ENCODE assay signal across 9 cellular contexts in genomic region chr12:27330846-27331245, GRCh38. TPM values are rescaled to one million over a fixed set of nuclear protein-coding genes. Genes with fewer than 3 reads are reported as not detected.
DNase-seq lines count a peak whose midpoint lies in the region; ATAC-seq, FAIRE-seq and TF ChIP-seq lines count a peak whose summit lies in the region.
"Had no signal": no experiment of that assay in that cellular context is flagged by ENCODE, and none has a peak within 500 bp of the region (broad histone marks: within the 10 kb centered on the region; RNA-seq: fewer than 3 reads in every experiment).

No MANE protein-coding gene starts in this region.

- in situ Hi-C loops in HepG2 (cut with HindIII; ENCODE audit: extremely low pct_ligation_motif_present, low pct_unique_long_range_greater_than_20kb): no loop called here

- H2AFZ ChIP-seq in HepG2 (ENCODE audit: low read length): no peak overlapping the region

- TF ChIP-seq POLR2A in HepG2 (IDR thresholded peaks at IDR 0.05; ENCODE audit: insufficient read depth in 1 of 2, low read depth in 2 of 2, low read length in 2 of 2): no peak
- TF ChIP-seq POLR2A in right lobe of liver (IDR thresholded peaks at IDR 0.05): no peak

- H3K9me3 ChIP-seq in HepG2 (ENCODE audit: low read length) (no peaks in the 10 kb centered on the region), right lobe of liver (no peaks in the 10 kb centered on the region), ascending aorta (no peaks in the 10 kb centered on the region), thoracic aorta (no peaks in the 10 kb centered on the region), tibial artery (no peaks in the 10 kb centered on the region)

- no peak for DNase-seq in HepG2 (ENCODE audit: low spot score)
- DNase-seq in right lobe of liver: no peak
- no peak for DNase-seq in ascending aorta (ENCODE audit: low spot score in 2 of 2)
- DNase-seq in left kidney (ENCODE audit: low read depth, low spot score): peak; percentile 39
- DNase-seq in thoracic aorta (ENCODE audit: low spot score): no peak
- no peak for DNase-seq in tibial artery
- DNase-seq: Karpas-422 had no signal

- H3K27me3 ChIP-seq in HepG2 (ENCODE audit: control insufficient read depth in 1 of 2, insufficient read depth in 2 of 2, low read length in 2 of 2): no peaks in the 10 kb centered on the region; a peak in 1 of 5 replicates
- H3K27me3 ChIP-seq in right lobe of liver: no peaks in the 10 kb centered on the region
- no peaks in the 10 kb centered on the region for H3K27me3 ChIP-seq in ascending aorta
- no peaks in the 10 kb centered on the region for H3K27me3 ChIP-seq in thoracic aorta (replicated peaks; ENCODE audit: insufficient read depth)
- no peaks in the 10 kb centered on the region for H3K27me3 ChIP-seq in tibial artery

- H3K36me3 ChIP-seq in HepG2 (replicated peaks in 1 of 2; ENCODE audit: control insufficient read depth in 1 of 2, insufficient read depth in 2 of 2, low read length in 2 of 2) (no peaks in the 10 kb centered on the region), right lobe of liver (no peaks in the 10 kb centered on the region), ascending aorta (peaks cover 15 to 20% of the 10 kb centered on the region in 2 donors), thoracic aorta (peaks cover 17% of the 10 kb centered on the region), tibial artery (peaks cover 8 to 20% (median 16%) of the 10 kb centered on the region in 3 donors)

- no peak for FAIRE-seq in HepG2 (lab: Jason Lieb, UNC)

- 20% methylated on average over 1 of the region's 1 CpG for WGBS in HepG2 (ENCODE audit: low lambda C conversion rate)
- 75% methylated on average over 1 of the region's 1 CpG for WGBS in right lobe of liver (ENCODE audit: insufficient coverage, low coverage, low lambda C conversion rate, missing lambda C conversion rate)

- H3K4me1 ChIP-seq in HepG2 (ENCODE audit: insufficient read depth, low read length) (peaks cover 42% of the 10 kb centered on the region), right lobe of liver (peaks cover 0 to 13% (median 3%) of the 10 kb centered on the region in 4 donors), ascending aorta (peaks cover 0 to 18% of the 10 kb centered on the region in 2 donors), thoracic aorta (ENCODE audit: control insufficient read depth in 1 of 2, low read depth in 2 of 2) (peaks cover 5 to 32% of the 10 kb centered on the region in 2 donors), tibial artery (peaks cover 0 to 40% (median 18%) of the 10 kb centered on the region in 4 donors)

- H3K79me2 ChIP-seq in HepG2 (ENCODE audit: insufficient read depth, low read length): peaks cover 11% of the 10 kb centered on the region

- no TSS peak for BruUV-seq in HepG2 (replicated peaks; lab: Mats Ljungman, UMichigan)

- CTCF ChIA-PET in HepG2 (lab: Yijun Ruan, JAX; ENCODE audit: low intra/inter-chr PET ratio, low total read pairs): no interaction called here

- TF ChIP-seq EP300 in HepG2 (IDR thresholded peaks at IDR 0.05; ENCODE audit: low read depth in 2 of 2, low read length in 2 of 2) (no peak), HepG2 (CRISPR knock-in tag; IDR thresholded peaks at IDR 0.05; ENCODE audit: borderline replicate concordance) (no peak)

- peak overlapping the region; percentile 93 for H3K4me2 ChIP-seq in HepG2 (ENCODE audit: low read depth, low read length)

- no peak for TF ChIP-seq RAD21 in HepG2 (CRISPR knock-in tag; IDR thresholded peaks at IDR 0.05)

- H4K20me1 ChIP-seq in HepG2 (ENCODE audit: insufficient read depth, low read length): no peaks in the 10 kb centered on the region

- H3K27ac ChIP-seq in HepG2 (ENCODE audit: extremely low read length, insufficient read depth, low read length) (no peak overlapping the region), right lobe of liver (no peak overlapping the region), ascending aorta (peak overlapping the region; percentile 14 to 60), thoracic aorta (peak overlapping the region in 1 of 2 donors; percentile 36), tibial artery (peak overlapping the region in 1 of 2 donors; percentile 42)

- no peak overlapping the region for H3K9ac ChIP-seq in HepG2 (ENCODE audit: insufficient read depth, low read depth, low read length)

- ATAC-seq in HepG2 (no peak), right lobe of liver (no peak), thoracic aorta (ENCODE audit: insufficient number of reproducible peaks, low FRiP score, low read depth) (no peak), HG03460 (IDR thresholded peaks at IDR 0.05; ENCODE audit: unreplicated experiment) (no peak), HG03097 (IDR thresholded peaks at IDR 0.05; ENCODE audit: low FRiP score, unreplicated experiment) (no peak)

- no peak overlapping the region for H3K4me3 ChIP-seq in HepG2 (replicated peaks in 1 of 3; ENCODE audit: insufficient read depth in 1 of 3, low read depth in 2 of 3, low read length in 3 of 3)
- H3K4me3 ChIP-seq in right lobe of liver: no peak overlapping the region
- peak overlapping the region in 1 of 2 donors; percentile 9 for H3K4me3 ChIP-seq in ascending aorta
- peak overlapping the region; percentile 12 for H3K4me3 ChIP-seq in thoracic aorta
- no peak overlapping the region for H3K4me3 ChIP-seq in tibial artery

- TF ChIP-seq CTCF in HepG2 (CRISPR knock-in tag; IDR thresholded peaks at IDR 0.05): no peak
- TF ChIP-seq CTCF in right lobe of liver (IDR thresholded peaks at IDR 0.05): no peak
- TF ChIP-seq CTCF in ascending aorta (IDR thresholded peaks at IDR 0.05): no peak
- TF ChIP-seq CTCF in thoracic aorta (IDR thresholded peaks at IDR 0.05): no peak
- no peak for TF ChIP-seq CTCF in tibial artery (IDR thresholded peaks at IDR 0.05)

- intact Hi-C loops in HepG2 (cut with micrococcal nuclease; ENCODE audit: unreplicated experiment) (loop anchor here (5.0 kb wide), 1 partner anchor 306 kb away; no protein-coding TSS in a partner anchor), right lobe of liver (cut with DNase I) (no loop called here), ascending aorta (cut with DNase I) (loop anchor here (5.0 to 10.0 kb wide), 4 partner anchors 194 to 394 kb away; partner anchors contain the start of genes FGFR1OP2, INTS13 and PPFIBP1), tibial artery (cut with DNase I; ENCODE audit: low total_unique reads) (no loop called here)

- POLR2A ChIA-PET in HepG2 (lab: Yijun Ruan, JAX): no interaction called here

TF ChIP-seq in HepG2, 621 proteins besides CTCF, POLR2A, EP300 and RAD21 (continues in another document):
- TF ChIP-seq RCOR2 (CRISPR knock-in tag; IDR thresholded peaks at IDR 0.05): no peak
- no peak for TF ChIP-seq TRIM24 (CRISPR knock-in tag; IDR thresholded peaks at IDR 0.05)
- TF ChIP-seq ONECUT2 (CRISPR knock-in tag; IDR thresholded peaks at IDR 0.05): no peak
- no peak for TF ChIP-seq ZNF710 (CRISPR knock-in tag; IDR thresholded peaks at IDR 0.05; ENCODE audit: borderline replicate concordance)
- no peak for TF ChIP-seq HIVEP1 (CRISPR knock-in tag; IDR thresholded peaks at IDR 0.05)
- no peak for TF ChIP-seq GATAD1 (CRISPR knock-in tag; IDR thresholded peaks at IDR 0.05)

RNA-seq across cellular contexts. Expression of gene BMAL2, which starts 1.8 kb away (rescaled TPM):
- 27.4 and 37.1 TPM in 2 replicates for total RNA-seq in HepG2 (2016; rRNA removed; fragmentation: Illumina TruSeq; extraction: Trizol)
- total RNA-seq in HepG2 (2016; cell fraction: cytosol; rRNA removed; fragmentation: Illumina TruSeq; extraction: Trizol; ENCODE audit: low read depth): 37.5 and 44.9 TPM in 2 replicates
- 26.8 and 36.0 TPM in 2 replicates for total RNA-seq in HepG2 (2016; cell fraction: insoluble cytoplasmic fraction; rRNA removed; fragmentation: Illumina TruSeq; extraction: Trizol)
- 68.9 and 79.0 TPM in 2 replicates for total RNA-seq in HepG2 (2016; cell fraction: membrane; rRNA removed; fragmentation: Illumina TruSeq; extraction: Trizol)
- 12.4 and 15.0 TPM in 2 replicates for total RNA-seq in HepG2 (2016; cell fraction: nucleus; rRNA removed; fragmentation: Illumina TruSeq; extraction: Trizol)
- polyA plus RNA-seq in HepG2 (2011; rRNA removed): 3.7 and 4.8 TPM in 2 replicates
- polyA plus RNA-seq in HepG2 (2011; cell fraction: cytosol; rRNA removed): 1.7 and 2.6 TPM in 2 replicates
- 1.1 and 1.2 TPM in 2 replicates for polyA plus RNA-seq in HepG2 (2011; cell fraction: nucleus; rRNA removed)
- 4.4 and 5.5 TPM in 2 replicates for polyA plus RNA-seq in HepG2 (2012)
- 38.8 and 41.5 TPM in 2 replicates for polyA plus RNA-seq in HepG2 (2016; cell fraction: cytosol; fragmentation: Illumina TruSeq; extraction: Trizol; ENCODE audit: low read depth)
- 22.0 and 22.8 TPM in 2 replicates for polyA plus RNA-seq in HepG2 (2016; cell fraction: insoluble cytoplasmic fraction; fragmentation: Illumina TruSeq; extraction: Trizol; ENCODE audit: low read depth)
- 46.5 and 53.9 TPM in 2 replicates for polyA plus RNA-seq in HepG2 (2016; cell fraction: membrane; fragmentation: Illumina TruSeq; extraction: Trizol; ENCODE audit: low read depth)
- polyA plus RNA-seq in HepG2 (2016; cell fraction: nucleus; fragmentation: Illumina TruSeq; extraction: Trizol; ENCODE audit: insufficient read depth, low read depth): 12.6 TPM in 2 replicates
- 2.2 and 7.6 TPM in 2 replicates for polyA minus RNA-seq in HepG2 (2011; rRNA and poly(A)+ RNA removed; ENCODE audit: low replicate concordance)
- polyA minus RNA-seq in HepG2 (2011; cell fraction: cytosol; rRNA and poly(A)+ RNA removed): 6.4 and 9.6 TPM in 2 replicates
- polyA minus RNA-seq in HepG2 (2011; cell fraction: nucleus; rRNA and poly(A)+ RNA removed): 4.9 and 9.3 TPM in 2 replicates
- 10 to 100 TPM in 1 of 6 experiments, 1 to 10 TPM in 5; 2.6 to 22.5 (median 4.3) TPM for total RNA-seq in right lobe of liver
- 5.6 TPM for total RNA-seq in ascending aorta
- total RNA-seq in thoracic aorta: 10 to 100 TPM in 1 of 2 donors, 1 to 10 TPM in 1; 5.8 to 11.1 TPM

Comparison
In these comparisons a context has a peak if more than half of its experiments do, and no peak if none do; other contexts are left out.
1. intact Hi-C loops: an anchor here in HepG2 (5.0 kb wide) and ascending aorta (5.0 to 10.0 kb wide); none called in right lobe of liver and tibial artery.
2. H3K27ac ChIP-seq: peak in ascending aorta (2 of 2); none in HepG2 (single experiment) and right lobe of liver (0 of 3).